9 cellular contexts compared by ENCODE assay signal in the genomic region with DNA sequence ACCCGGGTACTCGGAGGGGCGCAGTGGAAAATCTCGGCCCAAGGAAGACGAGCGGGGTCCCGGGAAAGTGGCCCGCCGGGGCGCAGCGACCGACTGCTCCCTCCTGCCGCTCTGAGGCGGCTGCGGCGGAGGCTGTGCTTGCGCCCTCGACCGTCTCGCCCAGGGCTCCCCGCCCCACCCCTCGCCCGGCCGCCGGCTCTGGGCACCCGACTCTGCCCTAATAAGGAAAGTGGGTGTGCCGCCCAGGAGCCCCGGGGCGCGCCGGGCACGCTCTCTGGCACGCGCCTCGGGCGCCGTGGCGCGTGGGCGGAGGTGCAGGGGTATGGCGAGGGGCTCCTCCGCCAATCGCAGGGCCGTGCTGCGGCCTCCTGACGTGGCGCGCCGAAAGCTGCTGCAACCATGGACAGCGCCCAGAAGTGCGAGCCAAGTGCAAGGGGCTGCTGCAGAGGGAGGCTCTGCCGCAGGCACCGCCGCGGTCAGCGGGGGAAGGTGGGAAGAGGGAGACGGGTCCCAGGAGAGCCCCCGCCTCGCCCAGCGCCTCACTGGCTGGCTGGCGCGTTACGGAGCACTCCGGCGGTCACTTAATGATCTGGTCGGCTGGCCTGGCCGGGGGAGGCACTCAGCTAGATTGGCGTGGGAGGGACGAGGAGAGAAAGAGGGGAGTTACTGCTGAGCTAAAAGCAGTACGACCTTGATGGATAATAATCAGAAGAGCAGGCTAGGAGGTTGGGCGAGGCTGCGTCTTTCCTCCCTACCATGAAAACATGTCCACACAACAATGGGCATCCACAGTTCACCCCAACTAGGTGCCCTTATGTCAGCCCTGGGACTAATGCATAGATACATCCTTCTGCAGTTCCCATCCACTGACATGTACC. TPM values are rescaled to one million over a fixed set of nuclear protein-coding genes. Genes with fewer than 3 reads are reported as not detected.
DNase-seq lines count a peak whose midpoint lies in the region; ATAC-seq and TF ChIP-seq lines count a peak whose summit lies in the region.
"Had no signal": no experiment of that assay in that cellular context is flagged by ENCODE, and none has a peak within 500 bp of the region (broad histone marks: within the 10 kb centered on the region; RNA-seq: fewer than 3 reads in every experiment).

Gene PRUNE2, minus strand, starts transcription at position 131 of the 878 bp plus-strand sequence. CDS start 151 bp downstream, outside the sequence.

- peaks cover 4% of the 10 kb centered on the region for H3K4me1 Mint-ChIP-seq in activated naive CD8-positive, alpha-beta T cell treated with anti-CD3 and anti-CD28 coated beads for 36 hours
- peaks cover 22% of the 10 kb centered on the region for H3K4me1 Mint-ChIP-seq in glutamatergic neuron (ENCODE audit: low read depth, unreplicated experiment)

- ATAC-seq in omental fat pad (ENCODE audit: low FRiP score) = peak; percentile 94
- ATAC-seq in HG03460 (IDR thresholded peaks at IDR 0.05; ENCODE audit: unreplicated experiment) = no peak

- no peak within 1 kb of the TSS for H3K27ac Mint-ChIP-seq in activated naive CD8-positive, alpha-beta T cell treated with anti-CD3 and anti-CD28 coated beads for 36 hours
- peak within 1 kb of the TSS; percentile 76 for H3K27ac Mint-ChIP-seq in glutamatergic neuron (ENCODE audit: unreplicated experiment)
- H3K27ac Mint-ChIP-seq: dendritic cell treated with granulocyte-macrophage colony-stimulating factor and Interleukin-4, amounts not matched to agents 40 ng/mL and 50 ng/mL, for 4 days had no signal

- peak in 2 of 3 donors; percentile 1 to 6 for DNase-seq in stimulated activated CD4-positive, alpha-beta T cell treated with anti-CD3 and anti-CD28 coated beads, Interleukin-12 subunit alpha, Interleukin-12 subunit beta, amount 100 ng/mL, for 48 hours (ENCODE audit: low read depth in 2 of 3, low spot score in 1 of 3)
- DNase-seq in stimulated activated CD4-positive, alpha-beta T cell treated with anti-CD3 and anti-CD28 coated beads, Interleukin-4, amount 100 ng/mL, for 24 hours = no peak
- DNase-seq in NCI-H146 treated with DMSO at 0.1 percent for 48 hours (lab: John Stamatoyannopoulos, UW; ENCODE audit: unreplicated experiment) (peak; percentile 78), glutamatergic neuron (peak; percentile 75), omental fat pad (ENCODE audit: low spot score) (peak; percentile 32), GM19238 (ENCODE audit: insufficient read length, low spot score) (no peak)
- DNase-seq in activated naive CD8-positive, alpha-beta T cell treated with anti-CD3 and anti-CD28 coated beads for 36 hours = peak; percentile 48

- H3K4me3 Mint-ChIP-seq in activated naive CD8-positive, alpha-beta T cell treated with anti-CD3 and anti-CD28 coated beads for 36 hours = no peak within 1 kb of the TSS
- peak within 1 kb of the TSS; percentile 95 for H3K4me3 Mint-ChIP-seq in glutamatergic neuron (ENCODE audit: unreplicated experiment)
- H3K4me3 Mint-ChIP-seq: dendritic cell treated with granulocyte-macrophage colony-stimulating factor and Interleukin-4, amounts not matched to agents 40 ng/mL and 50 ng/mL, for 4 days had no signal

- no peaks in the 10 kb centered on the region for H3K9me3 Mint-ChIP-seq in activated naive CD8-positive, alpha-beta T cell treated with anti-CD3 and anti-CD28 coated beads for 36 hours
- H3K9me3 Mint-ChIP-seq in glutamatergic neuron (ENCODE audit: unreplicated experiment) = peaks cover 6% of the 10 kb centered on the region
- H3K9me3 Mint-ChIP-seq: dendritic cell treated with granulocyte-macrophage colony-stimulating factor and Interleukin-4, amounts not matched to agents 40 ng/mL and 50 ng/mL, for 4 days had no signal

- TF ChIP-seq CTCF in glutamatergic neuron (IDR thresholded peaks at IDR 0.05; ENCODE audit: partially characterized antibody, unreplicated experiment) (no peak), omental fat pad (IDR thresholded peaks at IDR 0.05) (no peak)

- peaks cover 71% of the 10 kb centered on the region for H3K27me3 Mint-ChIP-seq in activated naive CD8-positive, alpha-beta T cell treated with anti-CD3 and anti-CD28 coated beads for 36 hours
- peaks cover 9% of the 10 kb centered on the region for H3K27me3 Mint-ChIP-seq in glutamatergic neuron (ENCODE audit: unreplicated experiment)

- H3K36me3 Mint-ChIP-seq in activated naive CD8-positive, alpha-beta T cell treated with anti-CD3 and anti-CD28 coated beads for 36 hours = no peaks in the 10 kb centered on the region
- no peaks in the 10 kb centered on the region for H3K36me3 Mint-ChIP-seq in glutamatergic neuron (ENCODE audit: unreplicated experiment)

RNA-seq across cellular contexts. Expression of gene PRUNE2, which starts in this region (rescaled TPM):
- under 1 TPM in 1 of 2 experiments, not detected in 1; 0.35 TPM for total RNA-seq in activated naive CD8-positive, alpha-beta T cell treated with anti-CD3 and anti-CD28 coated beads for 36 hours
- 63.8 TPM for total RNA-seq in glutamatergic neuron (ENCODE audit: unreplicated experiment)
- total RNA-seq in omental fat pad = 10 to 100 TPM in 3 of 4 donors, 1 to 10 TPM in 1; 3.1 to 13.4 (median 12.0) TPM

Comparison
In these comparisons a context has a peak if more than half of its experiments do, and no peak if none do; other contexts are left out.
1. DNase-seq: peak in stimulated activated CD4-positive, alpha-beta T cell treated with anti-CD3 and anti-CD28 coated beads, Interleukin-12 subunit alpha, Interleukin-12 subunit beta, amount 100 ng/mL, for 48 hours (2 of 3), NCI-H146 treated with DMSO at 0.1 percent for 48 hours (single experiment), glutamatergic neuron (single experiment) and omental fat pad (single experiment); none in stimulated activated CD4-positive, alpha-beta T cell treated with anti-CD3 and anti-CD28 coated beads, Interleukin-4, amount 100 ng/mL, for 24 hours (single experiment) and GM19238 (single experiment).
2. Peak in DNase-seq in activated naive CD8-positive, alpha-beta T cell treated with anti-CD3 and anti-CD28 coated beads for 36 hours; RNA of the gene not detected or under 1 TPM.